Comparison of ENCODE assay signal across 18 cellular contexts in the genomic region with DNA sequence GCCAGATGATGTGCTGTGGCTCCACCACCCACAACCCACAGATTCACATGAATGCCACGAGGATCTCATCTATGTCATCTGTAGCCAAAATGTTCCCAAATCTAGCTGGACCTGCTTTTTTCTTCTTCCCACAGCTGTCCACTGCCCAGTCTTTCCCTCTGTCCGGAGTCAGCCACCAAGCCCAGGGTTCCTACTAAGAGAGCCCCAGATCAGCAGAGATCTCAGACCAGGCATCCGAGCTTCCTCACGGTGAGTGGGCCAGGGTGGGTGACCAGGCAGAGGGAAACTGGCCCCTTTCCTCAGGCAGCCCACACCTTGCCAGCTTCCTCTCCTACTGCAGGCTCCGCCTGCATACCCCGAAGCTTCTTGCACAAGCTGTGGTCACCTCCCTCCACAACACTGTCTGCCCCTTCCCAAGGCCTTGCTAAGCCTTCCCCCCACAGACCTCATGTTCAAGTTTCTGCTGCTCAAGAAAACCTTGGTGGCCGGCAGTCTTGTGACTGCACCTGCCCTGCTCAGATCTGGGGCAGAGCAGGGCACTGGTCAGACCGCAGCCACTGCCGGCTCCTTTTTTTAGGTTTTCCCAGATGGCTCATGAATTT.
DNase-seq lines count a peak whose midpoint lies in the region; ATAC-seq, FAIRE-seq and TF ChIP-seq lines count a peak whose summit lies in the region.
"Had no signal": no experiment of that assay in that cellular context is flagged by ENCODE, and none has a peak within 500 bp of the region (broad histone marks: within the 10 kb centered on the region; RNA-seq: fewer than 3 reads in every experiment).

No MANE protein-coding gene starts in this region.

- CTCF ChIA-PET in activated CD4-positive, alpha-beta T cell treated with anti-CD3 and anti-CD28 coated beads, Interleukin-2, amount 10 ng/mL, durations not matched to agents 7 days and 5 days (lab: Charles Lee), result interaction anchor here (0.8 to 1.5 kb wide), 2 partner anchors 9 to 13 kb away, joined by 3 read pairs; no protein-coding TSS in a partner anchor
- CTCF ChIA-PET in activated CD8-positive, alpha-beta T cell treated with anti-CD3 and anti-CD28 coated beads, Interleukin-2, amount 10 ng/mL, durations not matched to agents 7 days and 5 days (lab: Charles Lee), result interaction anchor here (0.9 to 2.0 kb wide), 5 partner anchors 14 to 210 kb away, joined by 3 to 5 read pairs (median 4); no protein-coding TSS in a partner anchor

- FAIRE-seq in kidney (lab: Jason Lieb, UNC), result no peak
- FAIRE-seq: colon, keratinocyte had no signal

- no peak overlapping the region for H3K27ac ChIP-seq in kidney (ENCODE audit: low read depth in 2 of 2, low read length in 2 of 2)
- peak overlapping the region; percentile 67 to 80 for H3K27ac ChIP-seq in thoracic aorta
- H3K27ac ChIP-seq: parathyroid adenoma, WERI-Rb-1 had no signal

- no peak for DNase-seq in activated CD4-positive, alpha-beta T cell treated with anti-CD3 and anti-CD28 coated beads, Interleukin-2, amount 10 ng/mL, durations not matched to agents 7 days and 5 days
- DNase-seq in activated CD4-positive, alpha-beta T cell treated with anti-CD3 and anti-CD28 coated beads for 4 hours, result no peak
- DNase-seq in activated CD8-positive, alpha-beta T cell treated with anti-CD3 and anti-CD28 coated beads, Interleukin-2, amount 10 ng/mL, durations not matched to agents 7 days and 5 days, result no peak
- DNase-seq in kidney (peak; percentile 52), thoracic aorta (ENCODE audit: low spot score) (no peak), NCI-H524 (lab: John Stamatoyannopoulos, UW) (no peak), NCI-H510A treated with DMSO at 0.1 percent for 48 hours (lab: John Stamatoyannopoulos, UW) (no peak)
- DNase-seq: activated naive CD8-positive, alpha-beta T cell treated with anti-CD3 and anti-CD28 coated beads, Interleukin-2, amount 10 ng/mL, durations not matched to agents 7 days and 5 days; GDM1; KBM-7; midbrain; WERI-Rb-1 had no signal

- H3K4me3 ChIP-seq in kidney (ENCODE audit: low read length in 2 of 2) (no peak overlapping the region), thoracic aorta (no peak overlapping the region)
- H3K4me3 ChIP-seq: heart left ventricle had no signal

- H3K4me1 Mint-ChIP-seq in activated CD4-positive, alpha-beta T cell treated with anti-CD3 and anti-CD28 coated beads, Interleukin-2, amount 10 ng/mL, durations not matched to agents 7 days and 5 days, result peaks cover 26% of the 10 kb centered on the region
- H3K4me1 Mint-ChIP-seq in activated CD8-positive, alpha-beta T cell treated with anti-CD3 and anti-CD28 coated beads, Interleukin-2, amount 10 ng/mL, durations not matched to agents 7 days and 5 days (ENCODE audit: low read depth), result peaks cover 22% of the 10 kb centered on the region

- no peak for TF ChIP-seq CTCF in kidney (IDR thresholded peaks at IDR 0.05; ENCODE audit: borderline replicate concordance, extremely low read depth, insufficient read depth)
- no peak for TF ChIP-seq CTCF in thoracic aorta (IDR thresholded peaks at IDR 0.05)

- no peaks in the 10 kb centered on the region for H3K9me3 Mint-ChIP-seq in activated CD4-positive, alpha-beta T cell treated with anti-CD3 and anti-CD28 coated beads, Interleukin-2, amount 10 ng/mL, durations not matched to agents 7 days and 5 days
- H3K9me3 Mint-ChIP-seq in activated CD8-positive, alpha-beta T cell treated with anti-CD3 and anti-CD28 coated beads, Interleukin-2, amount 10 ng/mL, durations not matched to agents 7 days and 5 days (ENCODE audit: insufficient read depth), result no peaks in the 10 kb centered on the region
- H3K9me3 Mint-ChIP-seq: activated naive CD8-positive, alpha-beta T cell treated with anti-CD3 and anti-CD28 coated beads, Interleukin-2, amount 10 ng/mL, durations not matched to agents 7 days and 5 days had no signal

- no peak overlapping the region for H3K9ac ChIP-seq in kidney (ENCODE audit: low read length in 2 of 2)
- H3K9ac ChIP-seq: parathyroid adenoma had no signal

- peaks cover 7% of the 10 kb centered on the region in 2 donors for H3K36me3 ChIP-seq in kidney (ENCODE audit: control insufficient read depth in 1 of 2, insufficient read depth in 2 of 2, low read length in 2 of 2)
- H3K36me3 ChIP-seq in thoracic aorta, result peaks cover 51% of the 10 kb centered on the region
- H3K36me3 ChIP-seq: WERI-Rb-1 had no signal

- peak; percentile 25 for ATAC-seq in activated CD8-positive, alpha-beta T cell treated with anti-CD3 and anti-CD28 coated beads, Interleukin-2, amount 10 ng/mL, durations not matched to agents 7 days and 5 days
- ATAC-seq in thoracic aorta (ENCODE audit: insufficient number of reproducible peaks, low FRiP score, low read depth) (no peak), HG02588 (IDR thresholded peaks at IDR 0.05; ENCODE audit: unreplicated experiment) (no peak)
- ATAC-seq: heart left ventricle, SK-N-SH treated with all-trans-retinoic acid at 6 μM for 48 hours had no signal

- peaks cover 5% of the 10 kb centered on the region for H3K36me3 Mint-ChIP-seq in activated CD4-positive, alpha-beta T cell treated with anti-CD3 and anti-CD28 coated beads, Interleukin-2, amount 10 ng/mL, durations not matched to agents 7 days and 5 days (ENCODE audit: low read depth)
- H3K36me3 Mint-ChIP-seq in activated CD8-positive, alpha-beta T cell treated with anti-CD3 and anti-CD28 coated beads, Interleukin-2, amount 10 ng/mL, durations not matched to agents 7 days and 5 days (ENCODE audit: low read depth), result peaks cover 26% of the 10 kb centered on the region

- no peaks in the 10 kb centered on the region for H3K27me3 Mint-ChIP-seq in activated CD4-positive, alpha-beta T cell treated with anti-CD3 and anti-CD28 coated beads, Interleukin-2, amount 10 ng/mL, durations not matched to agents 7 days and 5 days
- no peaks in the 10 kb centered on the region for H3K27me3 Mint-ChIP-seq in activated CD8-positive, alpha-beta T cell treated with anti-CD3 and anti-CD28 coated beads, Interleukin-2, amount 10 ng/mL, durations not matched to agents 7 days and 5 days (ENCODE audit: low read depth)
- H3K27me3 Mint-ChIP-seq: activated naive CD8-positive, alpha-beta T cell treated with anti-CD3 and anti-CD28 coated beads, Interleukin-2, amount 10 ng/mL, durations not matched to agents 7 days and 5 days had no signal

- peak overlapping the region; percentile 22 for H3K27ac Mint-ChIP-seq in activated CD4-positive, alpha-beta T cell treated with anti-CD3 and anti-CD28 coated beads, Interleukin-2, amount 10 ng/mL, durations not matched to agents 7 days and 5 days
- H3K27ac Mint-ChIP-seq in activated CD8-positive, alpha-beta T cell treated with anti-CD3 and anti-CD28 coated beads, Interleukin-2, amount 10 ng/mL, durations not matched to agents 7 days and 5 days, result peak overlapping the region; percentile 37

- no peaks in the 10 kb centered on the region for H3K9me3 ChIP-seq in kidney (ENCODE audit: control insufficient read depth in 1 of 2, low read length in 2 of 2)
- no peaks in the 10 kb centered on the region for H3K9me3 ChIP-seq in thoracic aorta
- H3K9me3 ChIP-seq: heart left ventricle had no signal

- intact Hi-C loops in kidney (cut with DNase I), result no loop called here

- H3K4me3 Mint-ChIP-seq in activated CD4-positive, alpha-beta T cell treated with anti-CD3 and anti-CD28 coated beads, Interleukin-2, amount 10 ng/mL, durations not matched to agents 7 days and 5 days, result no peak overlapping the region
- H3K4me3 Mint-ChIP-seq in activated CD8-positive, alpha-beta T cell treated with anti-CD3 and anti-CD28 coated beads, Interleukin-2, amount 10 ng/mL, durations not matched to agents 7 days and 5 days, result no peak overlapping the region
- H3K4me3 Mint-ChIP-seq: activated naive CD8-positive, alpha-beta T cell treated with anti-CD3 and anti-CD28 coated beads, Interleukin-2, amount 10 ng/mL, durations not matched to agents 7 days and 5 days had no signal

- POLR2A ChIA-PET in activated CD4-positive, alpha-beta T cell treated with anti-CD3 and anti-CD28 coated beads, Interleukin-2, amount 10 ng/mL, durations not matched to agents 7 days and 5 days (lab: Charles Lee), result no interaction called here
- POLR2A ChIA-PET in activated CD8-positive, alpha-beta T cell treated with anti-CD3 and anti-CD28 coated beads, Interleukin-2, amount 10 ng/mL, durations not matched to agents 7 days and 5 days (lab: Charles Lee), result no interaction called here

- H3K4me1 ChIP-seq in kidney (ENCODE audit: control insufficient read depth in 1 of 2, insufficient read depth in 1 of 2, low read depth in 1 of 2, low read length in 2 of 2), result peaks cover 3 to 6% of the 10 kb centered on the region in 2 donors
- peaks cover 7 to 97% of the 10 kb centered on the region in 2 donors for H3K4me1 ChIP-seq in thoracic aorta (ENCODE audit: control insufficient read depth in 1 of 2, low read depth in 2 of 2)
- H3K4me1 ChIP-seq: parathyroid adenoma had no signal

- H3K27me3 ChIP-seq in thoracic aorta (replicated peaks; ENCODE audit: insufficient read depth), result no peaks in the 10 kb centered on the region
- H3K27me3 ChIP-seq: heart left ventricle had no signal

Comparison
In these comparisons a context has a peak if more than half of its experiments do, and no peak if none do; other contexts are left out.
1. H3K27ac ChIP-seq: peak in thoracic aorta (2 of 2); none in kidney (0 of 2).